Comparison of ENCODE assay signal across 1 cellular context in the genomic region with DNA sequence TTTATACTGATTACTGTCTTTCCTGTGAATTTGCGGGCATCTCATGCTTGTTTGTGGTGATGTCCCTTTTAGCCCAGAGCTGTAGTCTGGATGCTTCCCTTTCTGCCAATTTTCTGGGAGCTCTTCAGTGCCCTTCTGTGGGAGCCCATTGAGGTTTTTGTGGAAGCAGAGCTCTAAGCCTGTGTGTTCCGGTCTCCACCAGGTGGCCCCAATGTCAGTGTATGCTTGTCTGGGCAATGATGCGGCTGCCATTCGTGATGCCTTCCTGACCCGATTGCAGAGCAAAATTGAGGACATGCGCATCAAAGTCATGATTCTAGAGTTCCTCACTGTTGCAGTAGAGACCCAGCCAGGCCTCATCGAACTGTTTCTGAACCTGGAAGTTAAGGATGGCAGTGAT.
TF ChIP-seq lines count a peak whose summit lies in the region.

No MANE protein-coding gene starts in this region.

TF ChIP-seq in HepG2, 621 proteins besides CTCF, POLR2A, EP300 and RAD21:
- TF ChIP-seq ZNF12 (CRISPR knock-in tag; IDR thresholded peaks at IDR 0.05) (no peak), STAG1 (CRISPR knock-in tag; IDR thresholded peaks at IDR 0.05) (0 out of 2 replicates have a peak, but pooled peaks have one; percentile 28)
TF ChIP-seq in HepG2: peak in this region for 1.
